7 cellular contexts compared by ENCODE assay signal in genomic region chr3:166760114-166760513, GRCh38.
"Had no signal": no experiment of that assay in that cellular context is flagged by ENCODE, and none has a peak within 500 bp of the region (broad histone marks: within the 10 kb centered on the region; RNA-seq: fewer than 3 reads in every experiment).

No MANE protein-coding gene starts in this region.

- H3K4me1 Mint-ChIP-seq: GM23338, H9, IgD-negative memory B cell had no signal

- H3K27ac ChIP-seq: HL-60 had no signal

- H3K36me3 Mint-ChIP-seq: IgD-negative memory B cell had no signal

- H2AFZ ChIP-seq: GM23338 had no signal

- H3K4me3 ChIP-seq: GM23338 had no signal

- H3K4me3 Mint-ChIP-seq: GM23338, H9, IgD-negative memory B cell had no signal

- H3K27ac Mint-ChIP-seq: GM23338, H9, IgD-negative memory B cell had no signal

- H3K27me3 Mint-ChIP-seq: IgD-negative memory B cell had no signal

- ATAC-seq: GM23338, HepG2 had no signal

- DNase-seq: H9, HCEC 1CT, KBM-7 had no signal

- H3K4me2 ChIP-seq: GM23338 had no signal
